ENCODE assay signal across 8 cellular contexts in genomic region chr2:69559696-69560482, GRCh38.
DNase-seq lines count a peak whose midpoint lies in the region; TF ChIP-seq lines count a peak whose summit lies in the region.

No MANE protein-coding gene starts in this region.

- peaks cover 6% of the 10 kb centered on the region for H3K79me1 ChIP-seq in mesendoderm (ENCODE audit: low read length)

- no peaks in the 10 kb centered on the region for H3K79me2 ChIP-seq in mesendoderm (ENCODE audit: control insufficient read depth, insufficient read depth, low read length)

- H3K27ac ChIP-seq in dorsolateral prefrontal cortex (peak overlapping the region in 1 of 59 donors; percentile 13), mesendoderm (ENCODE audit: low read depth, low read length) (no peak overlapping the region)

- H3K9ac ChIP-seq in mesendoderm (ENCODE audit: low read length), result no peak overlapping the region

- no peak overlapping the region for H4K5ac ChIP-seq in mesendoderm (ENCODE audit: low read length)

- DNase-seq in AG08395 (ENCODE audit: low spot score), result peak; percentile 65
- peak; percentile 56 for DNase-seq in HPDE6-E6E7 (ENCODE audit: extremely low spot score)
- peak; percentile 62 for DNase-seq in RPMI7951 (ENCODE audit: low read depth)
- no peak for DNase-seq in dorsolateral prefrontal cortex
- DNase-seq in mesendoderm, result peak; percentile 94
- DNase-seq in effector CD8-positive, alpha-beta T cell (lab: John Stamatoyannopoulos, UW), result no peak
- DNase-seq in activated CD4-positive, alpha-beta T cell treated with anti-CD3 and anti-CD28 coated beads, Interleukin-2, amount 50 U/mL, for 48 hours, result no peak

- no peak overlapping the region for H2BK120ac ChIP-seq in mesendoderm (ENCODE audit: low read depth, low read length)

- H3K27me3 ChIP-seq in dorsolateral prefrontal cortex (no peaks in the 10 kb centered on the region), mesendoderm (ENCODE audit: insufficient read depth, low read length, poor library complexity) (no peaks in the 10 kb centered on the region)

- H3K23ac ChIP-seq in mesendoderm (ENCODE audit: low read length), result no peak overlapping the region

- H3K36me3 ChIP-seq in mesendoderm (ENCODE audit: control insufficient read depth, insufficient read depth, low read length), result no peaks in the 10 kb centered on the region

- H2BK5ac ChIP-seq in mesendoderm (ENCODE audit: low read length), result no peak overlapping the region

- H3K56ac ChIP-seq in mesendoderm (ENCODE audit: low read length), result peak overlapping the region; percentile 12

- H3K18ac ChIP-seq in mesendoderm (ENCODE audit: low read length), result no peak overlapping the region

- H3K4me1 ChIP-seq in mesendoderm (ENCODE audit: control insufficient read depth, low read depth, low read length), result peaks cover 8% of the 10 kb centered on the region

- intact Hi-C loops in dorsolateral prefrontal cortex (cut with DNase I), result loop anchor here (2.0 to 10.0 kb wide), 3 partner anchors 153 to 265 kb away; partner anchors contain the start of gene GMCL1 (in 1 of the 2)

- no peak overlapping the region for H3K4ac ChIP-seq in mesendoderm (ENCODE audit: low read depth, low read length)

- H3K4me3 ChIP-seq in dorsolateral prefrontal cortex (no peak overlapping the region), mesendoderm (ENCODE audit: low read length) (no peak overlapping the region)

- no peak overlapping the region for H3K4me2 ChIP-seq in mesendoderm (ENCODE audit: low read length)

- peak overlapping the region; percentile 79 for H2AK5ac ChIP-seq in mesendoderm (ENCODE audit: low read length)

- H2BK15ac ChIP-seq in mesendoderm (replicated peaks; ENCODE audit: low read depth), result no peak overlapping the region

- WGBS in mesendoderm (ENCODE audit: extremely low coverage, insufficient coverage, low lambda C conversion rate), result no CpG with 5 or more reads among the region's 6 CpGs

- no peak overlapping the region for H4K8ac ChIP-seq in mesendoderm (ENCODE audit: low read depth, low read length)

- TF ChIP-seq CTCF in GM12873 (IDR thresholded peaks at IDR 0.05; ENCODE audit: insufficient read depth, low read depth, low read length, missing control alignments) (peak; percentile 80), dorsolateral prefrontal cortex (IDR thresholded peaks at IDR 0.05 in 54 of 56, conservative IDR thresholded peaks at IDR 0.05 in 2 of 56; ENCODE audit: low read depth in 1 of 56, partially characterized antibody in 56 of 56) (peak in 55 of 56 donors; percentile 23 to 76 (median 61))

Comparison
In these comparisons a context has a peak if more than half of its experiments do, and no peak if none do; other contexts are left out.
1. DNase-seq: peak in AG08395 (single experiment), HPDE6-E6E7 (single experiment), RPMI7951 (single experiment) and mesendoderm (single experiment); none in dorsolateral prefrontal cortex (0 of 10), effector CD8-positive, alpha-beta T cell (single experiment) and activated CD4-positive, alpha-beta T cell treated with anti-CD3 and anti-CD28 coated beads, Interleukin-2, amount 50 U/mL, for 48 hours (0 of 2).